In genomic region chr14:73188501-73188903, GRCh38 we compare ENCODE assay signal across 18 cellular contexts. TPM values are rescaled to one million over a fixed set of nuclear protein-coding genes. Genes with fewer than 3 reads are reported as not detected.
DNase-seq lines count a peak whose midpoint lies in the region; ATAC-seq and TF ChIP-seq lines count a peak whose summit lies in the region.
"Had no signal": no experiment of that assay in that cellular context is flagged by ENCODE, and none has a peak within 500 bp of the region (broad histone marks: within the 10 kb centered on the region; RNA-seq: fewer than 3 reads in every experiment).

No MANE protein-coding gene starts in this region.

- peaks cover 41% of the 10 kb centered on the region for H3K36me3 ChIP-seq in adipocyte (ENCODE audit: control insufficient read depth, insufficient read depth, low read length, severe bottlenecking)
- peaks cover 40 to 73% (median 59%) of the 10 kb centered on the region in 3 donors for H3K36me3 ChIP-seq in tibial artery
- peaks cover under 1 to 1% of the 10 kb centered on the region in 2 donors for H3K36me3 ChIP-seq in aorta (ENCODE audit: control insufficient read depth in 1 of 2, insufficient read depth in 2 of 2, low read length in 1 of 2)
- H3K36me3 ChIP-seq: BE2C had no signal

- CTCF ChIA-PET in AG04449 (lab: Yijun Ruan, JAX): interaction anchor here (1.0 to 1.6 kb wide), 3 partner anchors 12 to 283 kb away, joined by 3 to 5 read pairs (median 3); no protein-coding TSS in a partner anchor

- no peaks in the 10 kb centered on the region for H3K9me3 ChIP-seq in adipocyte (ENCODE audit: control insufficient read depth, low read length)
- no peaks in the 10 kb centered on the region for H3K9me3 ChIP-seq in tibial artery
- H3K9me3 ChIP-seq in aorta (ENCODE audit: control insufficient read depth, low read length): no peaks in the 10 kb centered on the region
- H3K9me3 ChIP-seq: BE2C, vagina had no signal

- H3K27me3 ChIP-seq in adipocyte (replicated peaks; ENCODE audit: control insufficient read depth, insufficient read depth, low read length) (no peaks in the 10 kb centered on the region), tibial artery (no peaks in the 10 kb centered on the region), aorta (ENCODE audit: control insufficient read depth in 1 of 2, insufficient read depth in 2 of 2, low read length in 1 of 2) (no peaks in the 10 kb centered on the region)
- H3K27me3 ChIP-seq: BE2C, vagina had no signal

- H3K4me1 ChIP-seq in adipocyte (ENCODE audit: control insufficient read depth, insufficient read depth, low read length) (peaks cover 21% of the 10 kb centered on the region), tibial artery (no peaks in the 10 kb centered on the region), aorta (ENCODE audit: control insufficient read depth in 1 of 2, insufficient read depth in 2 of 2, low read length in 2 of 2) (no peaks in the 10 kb centered on the region)
- H3K4me1 ChIP-seq: BE2C, vagina had no signal

- intact Hi-C loops in tibial artery (cut with DNase I; ENCODE audit: low total_unique reads): no loop called here
- intact Hi-C loops in aorta (cut with DNase I): no loop called here

- peak; percentile 44 for DNase-seq in AG04449 (ENCODE audit: low read depth, low spot score)
- peak; percentile 38 for DNase-seq in HK-2 (ENCODE audit: unreplicated experiment)
- DNase-seq in adipocyte (ENCODE audit: low read depth): peak; percentile 81
- peak; percentile 67 for DNase-seq in fibroblast of the aortic adventitia (ENCODE audit: low read depth)
- no peak for DNase-seq in NCI-H82 (lab: John Stamatoyannopoulos, UW)
- DNase-seq in tibial artery: no peak
- DNase-seq in NCI-H2081 (lab: John Stamatoyannopoulos, UW): no peak
- DNase-seq in aorta: no peak
- DNase-seq: activated CD4-positive, alpha-beta memory T cell treated with anti-CD3 and anti-CD28 coated beads, Interleukin-2, amount 10 ng/mL, durations not matched to agents 7 days and 5 days; activated gamma-delta T cell treated with Interleukin-2 at 50 U/mL for 16 hours; BE2C; kidney; NCI-H1436 treated with DMSO at 0.1 percent for 48 hours; NCI-H524; stimulated activated CD4-positive, alpha-beta T cell treated with anti-CD3 and anti-CD28 coated beads, Interleukin-2, amount 100 ng/mL, for 24 hours had no signal

- no peak for ATAC-seq in aorta (ENCODE audit: low FRiP score)
- ATAC-seq: HCT116 had no signal

- TF ChIP-seq CTCF in AG04449 (IDR thresholded peaks at IDR 0.05; ENCODE audit: insufficient read depth, low read length, missing control alignments) (no peak), fibroblast of the aortic adventitia (IDR thresholded peaks at IDR 0.05; ENCODE audit: insufficient read depth, low read length) (no peak), tibial artery (IDR thresholded peaks at IDR 0.05) (no peak)

- WGBS in aorta, 2 donors: 89 to 90% methylated on average over 3 of the region's 3 CpGs

- H3K27ac ChIP-seq in tibial artery (no peak overlapping the region), aorta (ENCODE audit: low read depth in 1 of 2, low read length in 2 of 2) (no peak overlapping the region)
- H3K27ac ChIP-seq: coronary artery, vagina had no signal

- no peak overlapping the region for H3K9ac ChIP-seq in adipocyte (ENCODE audit: low read length)

- POLR2A ChIA-PET in AG04449 (lab: Yijun Ruan, JAX): no interaction called here

- H3K4me3 ChIP-seq in AG04449 (ENCODE audit: low read depth, low read length) (no peak overlapping the region), adipocyte (ENCODE audit: low read length) (no peak overlapping the region), fibroblast of the aortic adventitia (ENCODE audit: low read depth, low read length) (no peak overlapping the region), tibial artery (no peak overlapping the region), aorta (ENCODE audit: low read length in 2 of 2) (no peak overlapping the region)
- H3K4me3 ChIP-seq: coronary artery, vagina had no signal

RNA-seq across cellular contexts. Expression of gene PAPLN, which starts 48.8 kb away (rescaled TPM):
- 3.0 TPM in 2 replicates for total RNA-seq in fibroblast of the aortic adventitia (ENCODE audit: low replicate concordance)
- total RNA-seq in aorta: 10 to 100 TPM in 1 of 2 donors, 1 to 10 TPM in 1; 5.8 to 21.4 TPM
- polyA plus RNA-seq in aorta: 1 to 10 TPM; 3.1 to 9.8 TPM

RNA-seq across cellular contexts. Expression of gene PSEN1, which starts 52.2 kb away (rescaled TPM):
- 36.6 and 55.0 TPM in 2 replicates for total RNA-seq in fibroblast of the aortic adventitia (ENCODE audit: low replicate concordance)
- total RNA-seq in aorta: 10 to 100 TPM; 44.4 to 51.6 TPM
- 10 to 100 TPM; 10.3 to 20.5 TPM for polyA plus RNA-seq in aorta

Comparison
In these comparisons a context has a peak if more than half of its experiments do, and no peak if none do; other contexts are left out.
1. DNase-seq: peak in AG04449 (single experiment), HK-2 (single experiment), adipocyte (single experiment) and fibroblast of the aortic adventitia (single experiment); none in NCI-H82 (single experiment), tibial artery (0 of 2), NCI-H2081 (0 of 2) and aorta (0 of 2).